ENCODE assay signal across 8 cellular contexts in genomic region chr4:26320453-26321325, GRCh38. TPM values are rescaled to one million over a fixed set of nuclear protein-coding genes. Genes with fewer than 3 reads are reported as not detected.
DNase-seq lines count a peak whose midpoint lies in the region; ATAC-seq and TF ChIP-seq lines count a peak whose summit lies in the region.

RBPJ (plus strand) TSS chr4:26321014; CDS start chr4:26321029, 15 bp downstream.

- RAD21 ChIA-PET in HCT116 (lab: Charles Lee; ENCODE audit: low non-redundant PET in 1 of 2, low total read pairs in 2 of 2, uncharacterized antibody in 2 of 2, unreplicated experiment in 2 of 2): no interaction called here

- peak within 1 kb of the TSS; percentile 99 for H3K4me3 Mint-ChIP-seq in activated naive CD4-positive, alpha-beta T cell treated with anti-CD3 and anti-CD28 coated beads, Interleukin-2, amount 50 U/mL, for 24 hours

- H3K4me1 Mint-ChIP-seq in activated naive CD4-positive, alpha-beta T cell treated with anti-CD3 and anti-CD28 coated beads, Interleukin-2, amount 50 U/mL, for 24 hours: peaks cover 46% of the 10 kb centered on the region

- no peaks in the 10 kb centered on the region for H3K36me3 ChIP-seq in HCT116 (ENCODE audit: control insufficient read depth in 1 of 2, insufficient read depth in 2 of 2, low read length in 2 of 2)

- H3K4me2 ChIP-seq in HCT116 (ENCODE audit: low read length): peak within 1 kb of the TSS; percentile 100

- peaks cover 4% of the 10 kb centered on the region for H3K9me3 Mint-ChIP-seq in activated naive CD4-positive, alpha-beta T cell treated with anti-CD3 and anti-CD28 coated beads, Interleukin-2, amount 50 U/mL, for 24 hours

- DNase-seq in EL (peak; percentile 97), HCT116 (ENCODE audit: low read depth, low spot score) (peak; percentile 94), NCI-H1105 (lab: John Stamatoyannopoulos, UW) (peak; percentile 90), SKM-1 (lab: John Stamatoyannopoulos, UW; ENCODE audit: unreplicated experiment) (peak; percentile 90), globus pallidus (ENCODE audit: low spot score) (peak; percentile 92), nucleus accumbens (lab: John Stamatoyannopoulos, UW) (peak; percentile 45 to 98 (median 90)), superior temporal gyrus (ENCODE audit: extremely low spot score) (peak; percentile 95)

- peaks cover 10% of the 10 kb centered on the region; the same call in 1 of the 2 replicates for H4K20me1 ChIP-seq in HCT116 (ENCODE audit: insufficient read depth)

- no peak for TF ChIP-seq RAD21 in HCT116 (IDR thresholded peaks at IDR 0.05; ENCODE audit: low read depth)

- peaks cover 45% of the 10 kb centered on the region for H3K79me2 ChIP-seq in HCT116 (ENCODE audit: insufficient read depth, low read length)

- intact Hi-C loops in HCT116 (cut with micrococcal nuclease): loop anchor here (2.0 to 5.0 kb wide), 2 partner anchors 238 to 253 kb away; no protein-coding TSS in a partner anchor

- H3K9me2 ChIP-seq in HCT116 (ENCODE audit: insufficient read depth): no peaks in the 10 kb centered on the region

- peak within 1 kb of the TSS; percentile 100 for H3K27ac Mint-ChIP-seq in activated naive CD4-positive, alpha-beta T cell treated with anti-CD3 and anti-CD28 coated beads, Interleukin-2, amount 50 U/mL, for 24 hours

- peak; percentile 48 for TF ChIP-seq POLR2A in HCT116 (IDR thresholded peaks at IDR 0.05; ENCODE audit: borderline replicate concordance, extremely low read depth, insufficient read depth, insufficient read length)

- ATAC-seq in HCT116: peak; percentile 58

- peaks cover 11% of the 10 kb centered on the region for H3K36me3 Mint-ChIP-seq in activated naive CD4-positive, alpha-beta T cell treated with anti-CD3 and anti-CD28 coated beads, Interleukin-2, amount 50 U/mL, for 24 hours

- no peaks in the 10 kb centered on the region for H3K27me3 ChIP-seq in HCT116 (ENCODE audit: insufficient read depth, low read length)

- peak within 1 kb of the TSS; percentile 89 for H3K27ac ChIP-seq in HCT116 (ENCODE audit: low read depth, low read length)

- no peak for TF ChIP-seq CTCF in HCT116 (IDR thresholded peaks at IDR 0.05 in 2 of 3, conservative IDR thresholded peaks at IDR 0.05 in 1 of 3; ENCODE audit: borderline replicate concordance in 1 of 3, insufficient read depth in 1 of 3, low read depth in 2 of 3, low read length in 2 of 3)

- CTCF ChIA-PET in HCT116 (lab: Charles Lee): interaction anchor here (0.9 to 2.9 kb wide), 4 partner anchors 9 to 251 kb away, joined by 3 to 10 read pairs (median 6); no protein-coding TSS in a partner anchor

- TSS peak; percentile 46 for BruUV-seq in HCT116 (replicated peaks; lab: Mats Ljungman, UMichigan)

- POLR2A ChIA-PET in HCT116 (lab: Charles Lee): interaction anchor here (0.9 to 1.3 kb wide), 2 partner anchors 10 to 126 kb away, joined by 3 to 4 read pairs; no protein-coding TSS in a partner anchor

- peaks cover 0 to 9% of the 10 kb centered on the region in 2 experiments; a peak in 1 of 4 replicates for H3K9me3 ChIP-seq in HCT116 (ENCODE audit: control insufficient read depth in 1 of 2, insufficient read depth in 1 of 2, low read depth in 1 of 2, low read length in 2 of 2)

- H2AFZ ChIP-seq in HCT116 (ENCODE audit: low read depth, low read length, poor library complexity, severe bottlenecking): peak within 1 kb of the TSS; percentile 82

- peak within 1 kb of the TSS; percentile 79 to 93 for H3K4me3 ChIP-seq in HCT116 (replicated peaks in 1 of 2; ENCODE audit: low read depth in 1 of 2, low read length in 2 of 2)

- H3K27me3 Mint-ChIP-seq in activated naive CD4-positive, alpha-beta T cell treated with anti-CD3 and anti-CD28 coated beads, Interleukin-2, amount 50 U/mL, for 24 hours: no peaks in the 10 kb centered on the region

- peaks cover 9 to 46% of the 10 kb centered on the region in 2 experiments; a peak in 3 of 4 replicates for H3K4me1 ChIP-seq in HCT116 (ENCODE audit: control insufficient read depth in 1 of 2, insufficient read depth in 2 of 2, low read length in 2 of 2)

- peak within 1 kb of the TSS; percentile 95 for H3K9ac ChIP-seq in HCT116 (ENCODE audit: low read length)

TF ChIP-seq in HCT116, 20 proteins besides CTCF, POLR2A, EP300 and RAD21:
- no peak for TF ChIP-seq SRF (IDR thresholded peaks at IDR 0.05; ENCODE audit: low read depth)
- TF ChIP-seq, protein P1, sequence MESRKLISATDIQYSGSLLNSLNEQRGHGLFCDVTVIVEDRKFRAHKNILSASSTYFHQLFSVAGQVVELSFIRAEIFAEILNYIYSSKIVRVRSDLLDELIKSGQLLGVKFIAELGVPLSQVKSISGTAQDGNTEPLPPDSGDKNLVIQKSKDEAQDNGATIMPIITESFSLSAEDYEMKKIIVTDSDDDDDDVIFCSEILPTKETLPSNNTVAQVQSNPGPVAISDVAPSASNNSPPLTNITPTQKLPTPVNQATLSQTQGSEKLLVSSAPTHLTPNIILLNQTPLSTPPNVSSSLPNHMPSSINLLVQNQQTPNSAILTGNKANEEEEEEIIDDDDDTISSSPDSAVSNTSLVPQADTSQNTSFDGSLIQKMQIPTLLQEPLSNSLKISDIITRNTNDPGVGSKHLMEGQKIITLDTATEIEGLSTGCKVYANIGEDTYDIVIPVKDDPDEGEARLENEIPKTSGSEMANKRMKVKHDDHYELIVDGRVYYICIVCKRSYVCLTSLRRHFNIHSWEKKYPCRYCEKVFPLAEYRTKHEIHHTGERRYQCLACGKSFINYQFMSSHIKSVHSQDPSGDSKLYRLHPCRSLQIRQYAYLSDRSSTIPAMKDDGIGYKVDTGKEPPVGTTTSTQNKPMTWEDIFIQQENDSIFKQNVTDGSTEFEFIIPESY (IDR thresholded peaks at IDR 0.05; ENCODE audit: extremely low read depth, insufficient replicate concordance, low read length): peak; percentile 9
- TF ChIP-seq POLR2AphosphoS5 (IDR thresholded peaks at IDR 0.05; ENCODE audit: low read depth, low read length): peak; percentile 31; the same call in 1 of the 2 replicates
- TF ChIP-seq YY1 (IDR thresholded peaks at IDR 0.05; ENCODE audit: extremely low read depth, insufficient replicate concordance, low read depth, low read length): peak; percentile 86
- no peak for TF ChIP-seq SP1 (IDR thresholded peaks at IDR 0.05; ENCODE audit: low read depth)
- TF ChIP-seq MAX (IDR thresholded peaks at IDR 0.05): no peak

RNA-seq across cellular contexts. Expression of gene RBPJ, which starts in this region (rescaled TPM):
- 72.7 TPM for total RNA-seq in HCT116 (2021; ENCODE audit: unreplicated experiment)
- 42.2 and 46.5 TPM in 2 replicates for polyA plus RNA-seq in HCT116 (2012)

Comparison
In these comparisons a context has a peak if more than half of its experiments do, and no peak if none do; other contexts are left out.
1. Peak in every context shown above with its lines: DNase-seq, ATAC-seq, H3K4me3 ChIP-seq and H3K27ac ChIP-seq.